Comparison of ENCODE assay signal across 8 cellular contexts in the genomic region with DNA sequence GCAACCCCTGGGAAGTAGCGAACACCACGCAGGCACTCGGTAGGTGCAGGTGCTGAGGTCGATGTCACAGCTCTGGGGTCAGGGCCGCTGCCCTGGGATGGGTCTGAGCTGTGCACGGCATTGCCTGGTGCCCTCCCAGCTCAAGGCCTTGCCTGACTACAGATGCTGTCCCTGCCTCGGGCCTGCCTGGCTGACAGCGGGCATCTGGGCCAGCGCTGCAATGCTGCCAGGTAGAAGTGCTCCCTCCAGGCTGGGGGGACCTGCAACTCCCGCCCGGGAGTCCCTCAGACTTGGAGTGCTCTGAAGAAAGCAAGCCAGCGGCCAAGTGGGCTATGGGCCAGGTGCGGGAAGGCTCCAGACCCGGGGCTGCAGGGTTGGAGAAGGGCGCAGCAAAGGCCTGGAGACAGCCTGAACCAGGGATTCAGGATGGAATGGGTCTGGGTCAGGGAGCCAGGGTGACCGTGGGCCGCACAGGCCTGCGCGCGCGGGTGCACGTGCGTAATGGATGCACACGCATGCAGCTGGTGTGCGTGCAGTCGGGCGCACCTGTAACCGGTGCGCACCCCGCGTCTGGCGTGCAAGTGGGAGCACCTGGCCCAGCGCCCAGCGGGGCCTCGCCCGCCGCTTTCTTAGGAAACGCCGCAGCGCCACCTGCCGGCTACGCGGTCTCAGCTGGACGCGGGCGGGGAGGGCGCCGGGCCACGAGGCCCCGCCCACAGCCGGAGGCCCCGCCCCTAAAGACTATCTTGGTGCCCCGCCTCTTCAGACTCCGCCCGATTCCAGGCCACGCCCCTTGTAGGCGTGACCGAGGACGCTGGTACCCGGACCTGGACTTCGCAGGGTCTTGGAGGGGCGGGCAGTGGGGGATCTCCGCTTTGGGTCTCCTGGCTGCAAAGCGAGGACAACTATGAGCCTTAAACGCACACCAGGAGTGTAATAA. TPM values are rescaled to one million over a fixed set of nuclear protein-coding genes. Genes with fewer than 3 reads are reported as not detected.
DNase-seq lines count a peak whose midpoint lies in the region; ATAC-seq, FAIRE-seq and TF ChIP-seq lines count a peak whose summit lies in the region.

No MANE protein-coding gene starts in this region.

- H3K27ac ChIP-seq in AG04450 (ENCODE audit: low read depth, low read length) (no peak overlapping the region), esophagus muscularis mucosa (replicated peaks in 1 of 4) (no peak overlapping the region)

- CTCF ChIA-PET in AG04450 (lab: Charles Lee): interaction anchor here (0.6 to 2.0 kb wide), 8 partner anchors 8 to 520 kb away, joined by 3 to 5 read pairs (median 3); no protein-coding TSS in a partner anchor

- no peak for TF ChIP-seq EP300 in esophagus muscularis mucosa (IDR thresholded peaks at IDR 0.05)

- peak; percentile 80 to 87 for ATAC-seq in activated T-cell treated with anti-CD3 and anti-CD28 coated beads, Interleukin-2, amount 50 U/mL, for 4 hours
- peak; percentile 93 for ATAC-seq in natural killer cell
- peak; percentile 72 for ATAC-seq in stimulated activated effector memory CD8-positive, alpha-beta T cell treated with anti-CD3 and anti-CD28 coated beads, Interleukin-12 subunit alpha, Interleukin-12 subunit beta, amount 100 ng/mL, for 72 hours

- no peak for FAIRE-seq in RCC 7860 (lab: Jason Lieb, UNC)

- H3K27ac Mint-ChIP-seq in natural killer cell: peak overlapping the region in 1 of 2 donors; percentile 59
- H3K27ac Mint-ChIP-seq in stimulated activated effector memory CD8-positive, alpha-beta T cell treated with anti-CD3 and anti-CD28 coated beads, Interleukin-12 subunit alpha, Interleukin-12 subunit beta, amount 100 ng/mL, for 72 hours: no peak overlapping the region

- H3K4me3 ChIP-seq in AG04450 (ENCODE audit: low read depth, low read length) (no peak overlapping the region), esophagus muscularis mucosa (peak overlapping the region in 2 of 4 donors; percentile 12 to 30)

- H3K27me3 Mint-ChIP-seq in activated T-cell treated with anti-CD3 and anti-CD28 coated beads, Interleukin-2, amount 50 U/mL, for 4 hours (ENCODE audit: low read depth): peaks cover 13% of the 10 kb centered on the region
- peaks cover 0 to 3% of the 10 kb centered on the region in 2 donors for H3K27me3 Mint-ChIP-seq in natural killer cell (ENCODE audit: low read depth in 2 of 2)

- intact Hi-C loops in esophagus muscularis mucosa (cut with DNase I) (loop anchor here (10.0 kb wide), 1 partner anchor 188 kb away; no protein-coding TSS in a partner anchor), natural killer cell (cut with micrococcal nuclease) (loop anchor here (2.0 kb wide), 1 partner anchor 188 kb away; no protein-coding TSS in a partner anchor)

- peaks cover 13% of the 10 kb centered on the region for H3K4me1 Mint-ChIP-seq in activated T-cell treated with anti-CD3 and anti-CD28 coated beads, Interleukin-2, amount 50 U/mL, for 4 hours (ENCODE audit: low read depth)
- peaks cover 8 to 12% of the 10 kb centered on the region in 2 donors for H3K4me1 Mint-ChIP-seq in natural killer cell
- peaks cover 33% of the 10 kb centered on the region for H3K4me1 Mint-ChIP-seq in stimulated activated effector memory CD8-positive, alpha-beta T cell treated with anti-CD3 and anti-CD28 coated beads, Interleukin-12 subunit alpha, Interleukin-12 subunit beta, amount 100 ng/mL, for 72 hours

- H3K4me1 ChIP-seq in esophagus muscularis mucosa: peaks cover 7 to 15% (median 13%) of the 10 kb centered on the region in 4 donors

- TF ChIP-seq POLR2A in esophagus muscularis mucosa (IDR thresholded peaks at IDR 0.05; ENCODE audit: low read depth): no peak

- POLR2A ChIA-PET in AG04450 (lab: Yijun Ruan, JAX): no interaction called here

- no peaks in the 10 kb centered on the region for H3K36me3 Mint-ChIP-seq in activated T-cell treated with anti-CD3 and anti-CD28 coated beads, Interleukin-2, amount 50 U/mL, for 4 hours (ENCODE audit: insufficient read depth)
- no peaks in the 10 kb centered on the region for H3K36me3 Mint-ChIP-seq in natural killer cell
- no peaks in the 10 kb centered on the region for H3K36me3 Mint-ChIP-seq in stimulated activated effector memory CD8-positive, alpha-beta T cell treated with anti-CD3 and anti-CD28 coated beads, Interleukin-12 subunit alpha, Interleukin-12 subunit beta, amount 100 ng/mL, for 72 hours

- H3K27me3 ChIP-seq in AG04450 (ENCODE audit: control insufficient read depth, insufficient read depth, low read length) (peaks cover 29% of the 10 kb centered on the region), esophagus muscularis mucosa (peaks cover 0 to 98% (median 23%) of the 10 kb centered on the region in 4 donors)

- H3K9me3 ChIP-seq in AG04450 (ENCODE audit: control insufficient read depth, insufficient read depth, low read length) (peaks cover 3% of the 10 kb centered on the region; the same call in 1 of the 2 replicates), esophagus muscularis mucosa (no peaks in the 10 kb centered on the region)

- peak overlapping the region; percentile 43 for H3K4me3 Mint-ChIP-seq in activated T-cell treated with anti-CD3 and anti-CD28 coated beads, Interleukin-2, amount 50 U/mL, for 4 hours
- peak overlapping the region; percentile 4 for H3K4me3 Mint-ChIP-seq in natural killer cell
- peak overlapping the region; percentile 62 for H3K4me3 Mint-ChIP-seq in stimulated activated effector memory CD8-positive, alpha-beta T cell treated with anti-CD3 and anti-CD28 coated beads, Interleukin-12 subunit alpha, Interleukin-12 subunit beta, amount 100 ng/mL, for 72 hours

- WGBS in esophagus muscularis mucosa: 22% methylated on average over 28 of the region's 65 CpGs

- TF ChIP-seq CTCF in AG04450 (IDR thresholded peaks at IDR 0.05; ENCODE audit: low read depth, low read length) (peak; percentile 63), esophagus muscularis mucosa (IDR thresholded peaks at IDR 0.05) (peak; percentile 74 to 84 (median 78)), natural killer cell (IDR thresholded peaks at IDR 0.05) (peak; percentile 74)

- H3K36me3 ChIP-seq in esophagus muscularis mucosa: no peaks in the 10 kb centered on the region

- DNase-seq in AG04450 (ENCODE audit: low read depth, low spot score): peak; percentile 36
- peak; percentile 90 for DNase-seq in GM19238 (ENCODE audit: insufficient read length, low spot score)
- peak; percentile 74 for DNase-seq in LHCN-M2 (ENCODE audit: low read depth)
- DNase-seq in RCC 7860 (ENCODE audit: low spot score): peak; percentile 53
- peak; percentile 90 for DNase-seq in activated T-cell treated with anti-CD3 and anti-CD28 coated beads, Interleukin-2, amount 50 U/mL, for 4 hours
- DNase-seq in esophagus muscularis mucosa (ENCODE audit: extremely low spot score): no peak
- DNase-seq in natural killer cell: peak; percentile 89
- peak; percentile 94 for DNase-seq in stimulated activated effector memory CD8-positive, alpha-beta T cell treated with anti-CD3 and anti-CD28 coated beads, Interleukin-12 subunit alpha, Interleukin-12 subunit beta, amount 100 ng/mL, for 72 hours (ENCODE audit: low spot score in 2 of 2)

- no peaks in the 10 kb centered on the region for H3K9me3 Mint-ChIP-seq in activated T-cell treated with anti-CD3 and anti-CD28 coated beads, Interleukin-2, amount 50 U/mL, for 4 hours
- H3K9me3 Mint-ChIP-seq in natural killer cell: no peaks in the 10 kb centered on the region
- H3K9me3 Mint-ChIP-seq in stimulated activated effector memory CD8-positive, alpha-beta T cell treated with anti-CD3 and anti-CD28 coated beads, Interleukin-12 subunit alpha, Interleukin-12 subunit beta, amount 100 ng/mL, for 72 hours: no peaks in the 10 kb centered on the region

RNA-seq across cellular contexts. Expression of a gene that starts 46.7 kb away (rescaled TPM):
- polyA plus RNA-seq in AG04450 (2011; rRNA removed): 8.5 and 9.6 TPM in 2 replicates
- 7.3 and 10.3 TPM in 2 replicates for polyA minus RNA-seq in AG04450 (2011; rRNA and poly(A)+ RNA removed)
- total RNA-seq in LHCN-M2 (2014; rRNA removed) (25.5 and 27.4 TPM in 2 replicates), esophagus muscularis mucosa (10 to 100 TPM in 3 of 4 donors, 1 to 10 TPM in 1; 9.1 to 18.3 (median 14.6) TPM), natural killer cell (1 to 10 TPM; 2.5 to 4.4 (median 2.8) TPM)
- polyA plus RNA-seq in LHCN-M2 (2012): 8.5 TPM
- 1 to 10 TPM; 1.3 to 2.7 (median 1.4) TPM for total RNA-seq in activated T-cell treated with anti-CD3 and anti-CD28 coated beads, Interleukin-2, amount 50 U/mL, for 4 hours

Comparison
In these comparisons a context has a peak if more than half of its experiments do, and no peak if none do; other contexts are left out.
1. H3K4me3 Mint-ChIP-seq: peak in every context shown above with its lines; median percentile 62 in stimulated activated effector memory CD8-positive, alpha-beta T cell treated with anti-CD3 and anti-CD28 coated beads, Interleukin-12 subunit alpha, Interleukin-12 subunit beta, amount 100 ng/mL, for 72 hours; 43 in activated T-cell treated with anti-CD3 and anti-CD28 coated beads, Interleukin-2, amount 50 U/mL, for 4 hours; 4 in natural killer cell.